In genomic region chr5:141003791-141004601, GRCh38 we compare ENCODE assay signal across 8 cellular contexts. TPM values are rescaled to one million over a fixed set of nuclear protein-coding genes. Genes with fewer than 3 reads are reported as not detected.
A peak's percentile ranks its signal among the peaks of the same experiment; 100 is the strongest.
DNase-seq lines count a peak whose midpoint lies in the region; ATAC-seq, FAIRE-seq and TF ChIP-seq lines count a peak whose summit lies in the region.

No MANE protein-coding gene starts in this region.

- no peak for ATAC-seq in GM18858 (IDR thresholded peaks at IDR 0.05; ENCODE audit: unreplicated experiment)
- no peak for ATAC-seq in GM18505 (IDR thresholded peaks at IDR 0.05; ENCODE audit: unreplicated experiment)
- ATAC-seq in HG02852 (IDR thresholded peaks at IDR 0.05; ENCODE audit: unreplicated experiment): no peak

- H3K27ac ChIP-seq in Peyer's patch: no peak overlapping the region

- no peak overlapping the region for H3K4me3 ChIP-seq in Peyer's patch

- peak; percentile 99 for FAIRE-seq in G401.6 (lab: Jason Lieb, UNC)

- TF ChIP-seq POLR2A in Peyer's patch (IDR thresholded peaks at IDR 0.05) (no peak), GM18505 (IDR thresholded peaks at IDR 0.05; ENCODE audit: borderline replicate concordance, extremely low read depth, insufficient read depth, insufficient read length) (no peak)

- no peaks in the 10 kb centered on the region for H3K36me3 ChIP-seq in Peyer's patch

- DNase-seq in NCI-H2196 treated with DMSO at 0.1 percent for 48 hours (lab: John Stamatoyannopoulos, UW; ENCODE audit: unreplicated experiment) (peak; percentile 79), T47D (ENCODE audit: low read depth in 1 of 2, low spot score in 1 of 2) (peak; percentile 31 to 60), mucosa of gallbladder (ENCODE audit: low spot score) (peak; percentile 89), Peyer's patch (no peak)

- no peaks in the 10 kb centered on the region for H3K27me3 ChIP-seq in Peyer's patch

- H3K9me3 ChIP-seq in Peyer's patch: no peaks in the 10 kb centered on the region

- H3K4me1 ChIP-seq in Peyer's patch: peaks cover 0 to 6% (median 0%) of the 10 kb centered on the region in 4 donors

- no peak for TF ChIP-seq CTCF in Peyer's patch (IDR thresholded peaks at IDR 0.05)

- in situ Hi-C loops in T47D (cut with HindIII; ENCODE audit: low pct_unique_long_range_greater_than_20kb, low sequenced_read_pairs): no loop called here

RNA-seq across cellular contexts. Expression of gene PCDHAC2, which starts 37.7 kb away (rescaled TPM):
- 33.4 TPM for total RNA-seq in mucosa of gallbladder
- total RNA-seq in Peyer's patch: 1 to 10 TPM in 1 of 4 donors, under 1 TPM in 3; 0.18 to 1.7 (median 0.43) TPM

RNA-seq across cellular contexts. Expression of gene PCDHB1, which starts 47.2 kb away (rescaled TPM):
- total RNA-seq in mucosa of gallbladder (0.09 TPM), Peyer's patch (not detected)

Comparison
In these comparisons a context has a peak if more than half of its experiments do, and no peak if none do; other contexts are left out.
1. DNase-seq: peak in NCI-H2196 treated with DMSO at 0.1 percent for 48 hours (single experiment), T47D (2 of 2) and mucosa of gallbladder (single experiment); none in Peyer's patch (0 of 3).
2. RNA of gene PCDHAC2, which starts 37.7 kb away (total RNA-seq): 33.4 TPM in mucosa of gallbladder (single experiment); 0.18 to 1.7 TPM in Peyer's patch; every median in the first group is over 10 times any median in the second.